In the genomic region with DNA sequence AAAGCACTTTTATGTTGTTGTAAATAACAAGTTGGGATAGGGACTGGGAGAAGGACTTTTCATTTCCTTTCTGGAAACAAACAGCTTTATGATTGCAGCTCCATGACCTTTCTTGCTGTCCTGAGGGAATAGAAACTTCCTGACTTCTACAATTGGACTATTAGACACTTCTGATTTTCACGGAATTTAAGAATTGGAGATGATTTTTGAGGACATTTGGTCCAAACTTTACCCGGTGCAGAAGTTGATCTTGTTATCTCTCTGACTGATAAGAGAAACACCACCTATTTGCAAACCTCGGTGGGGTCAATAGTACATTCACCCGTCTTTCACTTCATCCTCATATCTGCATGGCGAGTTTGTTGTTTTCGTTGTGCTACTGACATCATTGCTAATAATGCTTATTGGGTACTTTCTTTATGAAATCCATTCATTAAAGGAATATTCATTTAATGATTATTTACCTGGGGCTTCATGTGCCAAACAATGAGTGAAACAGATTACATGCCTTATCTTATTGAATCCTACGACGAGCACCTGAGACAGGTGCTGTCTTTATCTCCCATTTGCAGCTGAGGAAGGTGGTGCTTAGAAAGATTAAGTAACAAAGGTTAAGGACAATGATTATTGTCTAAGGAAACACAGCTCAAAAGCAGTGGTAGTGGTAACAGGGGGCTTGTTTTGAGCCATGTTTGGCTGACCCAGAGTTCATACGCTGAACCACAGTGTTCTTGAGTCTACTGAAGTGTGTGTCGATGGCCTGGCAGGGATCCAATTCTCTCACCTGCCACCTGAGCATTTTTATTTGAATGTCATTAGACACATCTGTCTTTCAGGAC, we compare ENCODE assay signal across 10 cellular contexts.
A peak's percentile ranks its signal among the peaks of the same experiment; 100 is the strongest.
DNase-seq lines count a peak whose midpoint lies in the region; ATAC-seq and TF ChIP-seq lines count a peak whose summit lies in the region.
"Had no signal": no experiment of that assay in that cellular context is flagged by ENCODE, and none has a peak within 500 bp of the region (broad histone marks: within the 10 kb centered on the region; RNA-seq: fewer than 3 reads in every experiment).

No MANE protein-coding gene starts in this region.

- H3K79me2 ChIP-seq in parathyroid adenoma = no peaks in the 10 kb centered on the region

- H3K9me3 ChIP-seq in parathyroid adenoma (ENCODE audit: control insufficient read depth, low read length) = no peaks in the 10 kb centered on the region
- H3K9me3 ChIP-seq: SJSA1 had no signal

- H3K4me3 ChIP-seq in parathyroid adenoma (ENCODE audit: low read depth, low read length) = no peak overlapping the region
- H3K4me3 ChIP-seq: SJSA1 had no signal

- DNase-seq in DMS53 (lab: John Stamatoyannopoulos, UW) (peak; percentile 87), NCI-H2196 treated with DMSO at 0.1 percent for 48 hours (lab: John Stamatoyannopoulos, UW; ENCODE audit: unreplicated experiment) (peak; percentile 16), epidermal melanocyte (ENCODE audit: insufficient read length, low spot score) (peak; percentile 22), RKO (ENCODE audit: low spot score) (no peak)
- no peak for DNase-seq in stimulated activated CD4-positive, alpha-beta T cell treated with anti-CD3 and anti-CD28 coated beads, Interleukin-12 subunit alpha, Interleukin-12 subunit beta, amount 100 ng/mL, for 4 hours
- no peak for DNase-seq in activated CD4-positive, CD25-positive, alpha-beta regulatory T cell (lab: John Stamatoyannopoulos, UW)
- DNase-seq: activated CD8-positive, alpha-beta memory T cell treated with anti-CD3 and anti-CD28 coated beads for 24 hours had no signal

- no peak overlapping the region for H3K9ac ChIP-seq in parathyroid adenoma

- H3K36me3 ChIP-seq in parathyroid adenoma (ENCODE audit: control insufficient read depth, insufficient read depth, low read length) = no peaks in the 10 kb centered on the region
- H3K36me3 ChIP-seq: SJSA1 had no signal

- no peak for TF ChIP-seq CTCF in parathyroid adenoma (IDR thresholded peaks at IDR 0.05)

- no peaks in the 10 kb centered on the region for H3K4me1 ChIP-seq in parathyroid adenoma

- no peak overlapping the region for H2AFZ ChIP-seq in parathyroid adenoma

- ATAC-seq in GM21423 (IDR thresholded peaks at IDR 0.05; ENCODE audit: unreplicated experiment) = no peak

- peak overlapping the region; percentile 2 for H3K4me2 ChIP-seq in parathyroid adenoma (ENCODE audit: low read length)

- no peaks in the 10 kb centered on the region for H3K27me3 ChIP-seq in parathyroid adenoma (ENCODE audit: control insufficient read depth, insufficient read depth, low read length)
- H3K27me3 ChIP-seq: SJSA1 had no signal

- peak overlapping the region; percentile 21 for H3K27ac ChIP-seq in parathyroid adenoma

Comparison
In these comparisons a context has a peak if more than half of its experiments do, and no peak if none do; other contexts are left out.
1. DNase-seq: peak in DMS53 (single experiment), NCI-H2196 treated with DMSO at 0.1 percent for 48 hours (single experiment) and epidermal melanocyte (single experiment); none in stimulated activated CD4-positive, alpha-beta T cell treated with anti-CD3 and anti-CD28 coated beads, Interleukin-12 subunit alpha, Interleukin-12 subunit beta, amount 100 ng/mL, for 4 hours (single experiment), RKO (single experiment) and activated CD4-positive, CD25-positive, alpha-beta regulatory T cell (0 of 4).